In the genomic region with DNA sequence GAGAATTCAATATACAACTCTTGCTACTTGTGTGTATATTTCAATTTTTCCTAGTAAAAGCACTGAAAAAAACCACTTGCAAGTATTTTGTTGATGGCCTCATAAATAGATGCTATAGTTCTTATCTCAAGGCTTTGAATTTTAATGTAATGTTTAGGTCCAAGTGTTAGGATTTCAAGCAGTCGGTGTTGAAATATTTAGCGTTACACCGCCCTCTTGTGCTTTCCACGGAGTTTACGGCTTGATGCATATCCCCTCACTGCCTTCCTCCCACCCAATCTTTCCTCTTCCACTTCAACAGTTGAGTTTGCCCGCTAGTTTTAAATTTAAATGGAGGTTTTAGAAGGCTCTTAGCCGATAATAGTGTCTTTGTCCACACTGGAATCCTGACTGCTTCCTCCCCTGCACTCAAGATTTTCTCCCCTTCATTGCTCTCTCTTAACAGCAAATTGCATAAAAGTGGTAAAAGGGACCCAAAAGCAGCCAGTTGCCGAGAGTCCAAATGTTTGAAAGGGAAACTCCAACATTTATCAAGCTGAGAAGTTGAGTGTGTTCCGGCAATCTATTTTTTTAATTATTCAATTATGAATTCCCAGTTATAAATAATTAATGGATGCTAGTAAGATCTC, we compare ENCODE assay signal across 8 cellular contexts. TPM values are rescaled to one million over a fixed set of nuclear protein-coding genes. Genes with fewer than 3 reads are reported as not detected.
DNase-seq lines count a peak whose midpoint lies in the region; ATAC-seq and TF ChIP-seq lines count a peak whose summit lies in the region.

No MANE protein-coding gene starts in this region.

- H3K27ac Mint-ChIP-seq in CD4-positive, alpha-beta memory T cell: no peak overlapping the region

- peaks cover 52% of the 10 kb centered on the region for H3K27me3 ChIP-seq in A673 (replicated peaks; ENCODE audit: insufficient read depth, low read depth, low read length, poor library complexity)
- H3K27me3 ChIP-seq in psoas muscle (ENCODE audit: insufficient read depth in 3 of 3, low read length in 2 of 3): peaks cover 0 to 7% (median 2%) of the 10 kb centered on the region in 3 donors
- H3K27me3 ChIP-seq in CD4-positive, alpha-beta memory T cell (ENCODE audit: insufficient read depth, low read length): peaks cover 12% of the 10 kb centered on the region

- H3K4me1 Mint-ChIP-seq in CD4-positive, alpha-beta memory T cell: peaks cover 0 to 5% (median 1%) of the 10 kb centered on the region in 4 donors

- H3K27me3 Mint-ChIP-seq in CD4-positive, alpha-beta memory T cell: peaks cover 35 to 43% of the 10 kb centered on the region in 2 donors

- POLR2A ChIA-PET in A673 (lab: Charles Lee; ENCODE audit: low non-redundant PET) (no interaction called here), GM10248 (lab: Yijun Ruan, JAX) (no interaction called here)
- POLR2A ChIA-PET in CD4-positive, alpha-beta memory T cell (lab: Charles Lee; ENCODE audit: partially characterized antibody): no interaction called here

- H3K4me1 ChIP-seq in A673 (ENCODE audit: insufficient read depth, low read length, poor library complexity, severe bottlenecking) (no peaks in the 10 kb centered on the region), psoas muscle (no peaks in the 10 kb centered on the region)
- H3K4me1 ChIP-seq in CD4-positive, alpha-beta memory T cell (ENCODE audit: insufficient read depth, low read length): no peaks in the 10 kb centered on the region

- DNase-seq in A673 (ENCODE audit: low spot score): peak; percentile 46
- peak; percentile 24 for DNase-seq in GM10248 (ENCODE audit: extremely low spot score)
- peak; percentile 32 for DNase-seq in NCI-H345 treated with DMSO at 0.1 percent for 48 hours (lab: John Stamatoyannopoulos, UW; ENCODE audit: unreplicated experiment)
- DNase-seq in choroid plexus epithelial cell (ENCODE audit: low read depth): peak; percentile 64
- DNase-seq in psoas muscle: no peak
- DNase-seq in CD4-positive, alpha-beta memory T cell: no peak
- no peak for DNase-seq in HK-2 (ENCODE audit: unreplicated experiment)

- 19 to 22% (median 22%) methylated on average over 9 of the region's 9 CpGs for WGBS in psoas muscle, 3 donors

- intact Hi-C loops in A673 (cut with micrococcal nuclease; ENCODE audit: unreplicated experiment) (loop anchor here (5.0 kb wide), 1 partner anchor 210 kb away; no protein-coding TSS in a partner anchor), psoas muscle (cut with DNase I) (loop anchor here (5.0 kb wide), 1 partner anchor 210 kb away; no protein-coding TSS in a partner anchor)
- intact Hi-C loops in CD4-positive, alpha-beta memory T cell (cut with micrococcal nuclease): loop anchor here (5.0 kb wide), 1 partner anchor 210 kb away; no protein-coding TSS in a partner anchor

- ATAC-seq in psoas muscle (peak in 1 of 4 donors; percentile 50), esophagus mucosa (no peak)

- H3K4me3 Mint-ChIP-seq in CD4-positive, alpha-beta memory T cell: peak overlapping the region in 1 of 8 donors; percentile 35

- no peaks in the 10 kb centered on the region for H3K9me3 Mint-ChIP-seq in CD4-positive, alpha-beta memory T cell

- H3K36me3 Mint-ChIP-seq in CD4-positive, alpha-beta memory T cell: no peaks in the 10 kb centered on the region

- H3K9me3 ChIP-seq in A673 (ENCODE audit: low read depth, low read length, poor library complexity, severe bottlenecking): no peaks in the 10 kb centered on the region
- no peaks in the 10 kb centered on the region for H3K9me3 ChIP-seq in psoas muscle
- H3K9me3 ChIP-seq in CD4-positive, alpha-beta memory T cell (ENCODE audit: control insufficient read depth in 1 of 2, low read length in 2 of 2): no peaks in the 10 kb centered on the region

- H3K4me3 ChIP-seq in A673 (ENCODE audit: low read depth, low read length, poor library complexity, severe bottlenecking) (no peak overlapping the region), choroid plexus epithelial cell (ENCODE audit: low read depth, low read length) (no peak overlapping the region), psoas muscle (no peak overlapping the region)
- H3K4me3 ChIP-seq in CD4-positive, alpha-beta memory T cell (ENCODE audit: low read length in 2 of 2): no peak overlapping the region

- H3K27ac ChIP-seq in A673 (ENCODE audit: low read depth, low read length, poor library complexity, severe bottlenecking) (no peak overlapping the region), psoas muscle (no peak overlapping the region)
- H3K27ac ChIP-seq in CD4-positive, alpha-beta memory T cell (ENCODE audit: low read depth, low read length): no peak overlapping the region

- H3K36me3 ChIP-seq in A673 (ENCODE audit: insufficient read depth, low read length, poor library complexity, severe bottlenecking) (no peaks in the 10 kb centered on the region), psoas muscle (ENCODE audit: insufficient read depth in 1 of 2, low read depth in 1 of 2) (no peaks in the 10 kb centered on the region)
- H3K36me3 ChIP-seq in CD4-positive, alpha-beta memory T cell (ENCODE audit: insufficient read depth, low read length): no peaks in the 10 kb centered on the region

- BruUV-seq in A673 (replicated peaks; lab: Mats Ljungman, UMichigan): no TSS peak

- CTCF ChIA-PET in A673 (lab: Charles Lee) (no interaction called here), GM10248 (lab: Yijun Ruan, JAX) (interaction anchor here (1.2 to 8.7 kb wide), 3 partner anchors 12 to 210 kb away, joined by 3 to 55 read pairs (median 14); no protein-coding TSS in a partner anchor)
- CTCF ChIA-PET in CD4-positive, alpha-beta memory T cell (lab: Charles Lee; ENCODE audit: partially characterized antibody): no interaction called here

- TF ChIP-seq CTCF in A673 (conservative IDR thresholded peaks at IDR 0.05; ENCODE audit: low read depth, low read length) (peak; percentile 61), GM10248 (IDR thresholded peaks at IDR 0.05; ENCODE audit: control extremely low read depth, extremely low read depth, low read depth, missing control alignments) (peak; percentile 42), choroid plexus epithelial cell (conservative IDR thresholded peaks at IDR 0.05; ENCODE audit: low read depth, low read length) (peak; percentile 71), psoas muscle (IDR thresholded peaks at IDR 0.05) (peak; percentile 30)

RNA-seq across cellular contexts. Expression of a gene that starts 25.9 kb away (rescaled TPM):
- total RNA-seq in A673 (2021) (42.8 and 51.6 TPM in 2 replicates), psoas muscle (10 to 100 TPM; 31.3 to 62.9 (median 45.6) TPM), esophagus mucosa (39.5 TPM)
- polyA plus RNA-seq in psoas muscle: 100 to 1,000 TPM in 1 of 3 donors, 10 to 100 TPM in 2; 54.4 to 184 (median 60.8) TPM
- 10 to 100 TPM; 45.3 to 49.9 TPM for total RNA-seq in CD4-positive, alpha-beta memory T cell
- polyA plus RNA-seq in CD4-positive, alpha-beta memory T cell: 10 to 100 TPM; 58.1 to 97.6 TPM

RNA-seq across cellular contexts. Expression of a gene that starts 49.9 kb away (rescaled TPM):
- total RNA-seq in A673 (2021) (26.4 and 26.7 TPM in 2 replicates), psoas muscle (10 to 100 TPM in 3 of 4 donors, 1 to 10 TPM in 1; 6.3 to 23.2 (median 17.2) TPM), esophagus mucosa (16.7 TPM)
- 10 to 100 TPM; 10.0 to 22.1 (median 14.6) TPM for polyA plus RNA-seq in psoas muscle
- 10 to 100 TPM; 17.5 to 19.7 TPM for total RNA-seq in CD4-positive, alpha-beta memory T cell
- polyA plus RNA-seq in CD4-positive, alpha-beta memory T cell: 1 to 10 TPM; 6.7 to 8.6 TPM

Comparison
In these comparisons a context has a peak if more than half of its experiments do, and no peak if none do; other contexts are left out.
1. DNase-seq: peak in A673 (single experiment), GM10248 (single experiment), NCI-H345 treated with DMSO at 0.1 percent for 48 hours (single experiment) and choroid plexus epithelial cell (single experiment); none in psoas muscle (0 of 2), CD4-positive, alpha-beta memory T cell (0 of 5) and HK-2 (single experiment).
2. Peak in every context shown above with its lines, with median percentiles within 50 percentile points of each other: CTCF ChIP-seq.